ENCODE assay signal across 10 cellular contexts in genomic region chr20:37294262-37294981, GRCh38. TPM values are rescaled to one million over a fixed set of nuclear protein-coding genes. Genes with fewer than 3 reads are reported as not detected.
DNase-seq lines count a peak whose midpoint lies in the region; ATAC-seq and TF ChIP-seq lines count a peak whose summit lies in the region.
"Had no signal": no experiment of that assay in that cellular context is flagged by ENCODE, and none has a peak within 500 bp of the region (broad histone marks: within the 10 kb centered on the region; RNA-seq: fewer than 3 reads in every experiment).

No MANE protein-coding gene starts in this region.

- no peaks in the 10 kb centered on the region for H3K9me3 Mint-ChIP-seq in HFFc6
- H3K9me3 Mint-ChIP-seq in stimulated activated effector memory CD8-positive, alpha-beta T cell treated with anti-CD3 and anti-CD28 coated beads, Interleukin-12 subunit alpha, Interleukin-12 subunit beta, amount 100 ng/mL, for 72 hours: no peaks in the 10 kb centered on the region
- no peaks in the 10 kb centered on the region for H3K9me3 Mint-ChIP-seq in activated CD4-positive, alpha-beta memory T cell treated with anti-CD3 and anti-CD28 coated beads for 36 hours
- peaks cover 0 to 10% (median 0%) of the 10 kb centered on the region in 9 donors for H3K9me3 Mint-ChIP-seq in naive thymus-derived CD8-positive, alpha-beta T cell

- H3K4me2 ChIP-seq in hepatocyte: no peak overlapping the region

- H3K9me3 ChIP-seq in hepatocyte (ENCODE audit: low read depth): no peaks in the 10 kb centered on the region
- H3K9me3 ChIP-seq: body of pancreas had no signal

- H3K36me3 ChIP-seq in hepatocyte (replicated peaks; ENCODE audit: insufficient read depth, low read depth): no peaks in the 10 kb centered on the region

- H2AFZ ChIP-seq in hepatocyte: no peak overlapping the region

- no peaks in the 10 kb centered on the region for H4K20me1 ChIP-seq in hepatocyte (ENCODE audit: insufficient read depth, poor library complexity, severe bottlenecking)

- H3K4me3 Mint-ChIP-seq in HFFc6: peak overlapping the region; percentile 69
- no peak overlapping the region for H3K4me3 Mint-ChIP-seq in stimulated activated effector memory CD8-positive, alpha-beta T cell treated with anti-CD3 and anti-CD28 coated beads, Interleukin-12 subunit alpha, Interleukin-12 subunit beta, amount 100 ng/mL, for 72 hours
- H3K4me3 Mint-ChIP-seq in activated CD4-positive, alpha-beta memory T cell treated with anti-CD3 and anti-CD28 coated beads for 36 hours: no peak overlapping the region
- H3K4me3 Mint-ChIP-seq in naive thymus-derived CD8-positive, alpha-beta T cell: peak overlapping the region in 1 of 10 donors; percentile 1

- peaks cover 29% of the 10 kb centered on the region for H3K36me3 Mint-ChIP-seq in HFFc6 (ENCODE audit: low read depth)
- H3K36me3 Mint-ChIP-seq in stimulated activated effector memory CD8-positive, alpha-beta T cell treated with anti-CD3 and anti-CD28 coated beads, Interleukin-12 subunit alpha, Interleukin-12 subunit beta, amount 100 ng/mL, for 72 hours: peaks cover 41% of the 10 kb centered on the region
- H3K36me3 Mint-ChIP-seq in activated CD4-positive, alpha-beta memory T cell treated with anti-CD3 and anti-CD28 coated beads for 36 hours: peaks cover 27% of the 10 kb centered on the region
- peaks cover 7 to 47% (median 22%) of the 10 kb centered on the region in 3 donors for H3K36me3 Mint-ChIP-seq in naive thymus-derived CD8-positive, alpha-beta T cell

- 76% methylated on average over 6 of the region's 6 CpGs for WGBS in hepatocyte (ENCODE audit: low lambda C conversion rate, missing lambda C conversion rate)

- CTCF ChIA-PET in activated CD4-positive, alpha-beta memory T cell treated with anti-CD3 and anti-CD28 coated beads for 36 hours (lab: Charles Lee): no interaction called here

- TF ChIP-seq CTCF in HFFc6 (IDR thresholded peaks at IDR 0.05) (no peak), hepatocyte (IDR thresholded peaks at IDR 0.05; ENCODE audit: poor library complexity) (no peak)

- peaks cover 85% of the 10 kb centered on the region for H3K79me2 ChIP-seq in hepatocyte

- H3K27me3 ChIP-seq in hepatocyte: no peaks in the 10 kb centered on the region
- H3K27me3 ChIP-seq: body of pancreas had no signal

- peaks cover 3% of the 10 kb centered on the region for H3K27me3 Mint-ChIP-seq in HFFc6 (ENCODE audit: insufficient read depth)
- H3K27me3 Mint-ChIP-seq in activated CD4-positive, alpha-beta memory T cell treated with anti-CD3 and anti-CD28 coated beads for 36 hours: no peaks in the 10 kb centered on the region
- no peaks in the 10 kb centered on the region for H3K27me3 Mint-ChIP-seq in naive thymus-derived CD8-positive, alpha-beta T cell

- no peak for ATAC-seq in stimulated activated effector memory CD8-positive, alpha-beta T cell treated with anti-CD3 and anti-CD28 coated beads, Interleukin-12 subunit alpha, Interleukin-12 subunit beta, amount 100 ng/mL, for 72 hours
- ATAC-seq in HG03432 (IDR thresholded peaks at IDR 0.05; ENCODE audit: unreplicated experiment) (no peak), GM19351 (IDR thresholded peaks at IDR 0.05; ENCODE audit: unreplicated experiment) (no peak)
- no peak for ATAC-seq in naive thymus-derived CD8-positive, alpha-beta T cell
- ATAC-seq: body of pancreas had no signal

- peak overlapping the region; percentile 77 for H3K27ac ChIP-seq in hepatocyte

- H3K4me3 ChIP-seq in hepatocyte: no peak overlapping the region
- H3K4me3 ChIP-seq: body of pancreas had no signal

- POLR2A ChIA-PET in activated CD4-positive, alpha-beta memory T cell treated with anti-CD3 and anti-CD28 coated beads for 36 hours (lab: Charles Lee): no interaction called here
- POLR2A ChIA-PET in naive thymus-derived CD8-positive, alpha-beta T cell (lab: Charles Lee): interaction anchor here (1.1 kb wide), 1 partner anchor 8 kb away, joined by 3 read pairs; no protein-coding TSS in a partner anchor

- intact Hi-C loops in activated CD4-positive, alpha-beta memory T cell treated with anti-CD3 and anti-CD28 coated beads for 36 hours (cut with micrococcal nuclease): no loop called here

- H3K4me1 ChIP-seq in hepatocyte (ENCODE audit: insufficient read depth): peaks cover 39% of the 10 kb centered on the region

- H3K4me1 Mint-ChIP-seq in HFFc6 (ENCODE audit: low read depth): peaks cover 77% of the 10 kb centered on the region
- peaks cover 55% of the 10 kb centered on the region for H3K4me1 Mint-ChIP-seq in stimulated activated effector memory CD8-positive, alpha-beta T cell treated with anti-CD3 and anti-CD28 coated beads, Interleukin-12 subunit alpha, Interleukin-12 subunit beta, amount 100 ng/mL, for 72 hours
- peaks cover 52% of the 10 kb centered on the region for H3K4me1 Mint-ChIP-seq in activated CD4-positive, alpha-beta memory T cell treated with anti-CD3 and anti-CD28 coated beads for 36 hours (ENCODE audit: low read depth)
- H3K4me1 Mint-ChIP-seq in naive thymus-derived CD8-positive, alpha-beta T cell: peaks cover 27 to 72% (median 61%) of the 10 kb centered on the region in 4 donors

- H3K27ac Mint-ChIP-seq in HFFc6: peak overlapping the region; percentile 94
- H3K27ac Mint-ChIP-seq in stimulated activated effector memory CD8-positive, alpha-beta T cell treated with anti-CD3 and anti-CD28 coated beads, Interleukin-12 subunit alpha, Interleukin-12 subunit beta, amount 100 ng/mL, for 72 hours: peak overlapping the region; percentile 14
- no peak overlapping the region for H3K27ac Mint-ChIP-seq in activated CD4-positive, alpha-beta memory T cell treated with anti-CD3 and anti-CD28 coated beads for 36 hours
- peak overlapping the region in 2 of 10 donors; percentile 1 to 73 for H3K27ac Mint-ChIP-seq in naive thymus-derived CD8-positive, alpha-beta T cell

- DNase-seq in HFFc6 (peak; percentile 70), SKM-1 (lab: John Stamatoyannopoulos, UW; ENCODE audit: unreplicated experiment) (peak; percentile 47), hepatocyte (ENCODE audit: low spot score) (no peak)
- no peak for DNase-seq in stimulated activated effector memory CD8-positive, alpha-beta T cell treated with anti-CD3 and anti-CD28 coated beads, Interleukin-12 subunit alpha, Interleukin-12 subunit beta, amount 100 ng/mL, for 72 hours (ENCODE audit: low spot score in 2 of 2)
- no peak for DNase-seq in activated CD4-positive, alpha-beta memory T cell treated with anti-CD3 and anti-CD28 coated beads for 36 hours
- DNase-seq in naive thymus-derived CD8-positive, alpha-beta T cell: no peak
- DNase-seq: NCI-H82 had no signal

- no peaks in the 10 kb centered on the region for H3K9me2 ChIP-seq in hepatocyte (replicated peaks; ENCODE audit: insufficient read depth)

RNA-seq across cellular contexts. Expression of gene MANBAL, which starts 5.0 kb away (rescaled TPM):
- 10 to 100 TPM; 56.5 to 74.0 (median 67.5) TPM for total RNA-seq in HFFc6 (2021; fragmentation: NEBNext Ultra II Directional; extraction: Animal tissue kit (Norgen Biotek cat#: 25700))
- total RNA-seq in hepatocyte: 35.4 and 43.8 TPM in 2 replicates
- 84.1 and 93.9 TPM in 2 replicates for polyA plus RNA-seq in hepatocyte
- total RNA-seq in activated CD4-positive, alpha-beta memory T cell treated with anti-CD3 and anti-CD28 coated beads for 36 hours: 10 to 100 TPM; 11.9 to 12.5 TPM
- total RNA-seq in naive thymus-derived CD8-positive, alpha-beta T cell: 10 to 100 TPM; 11.5 to 12.8 TPM
- 10 to 100 TPM; 18.9 to 24.7 (median 24.3) TPM for polyA plus RNA-seq in naive thymus-derived CD8-positive, alpha-beta T cell

RNA-seq across cellular contexts. Expression of gene GHRH, which starts 32.8 kb away (rescaled TPM):
- not detected for total RNA-seq in HFFc6 (2021; fragmentation: NEBNext Ultra II Directional; extraction: Animal tissue kit (Norgen Biotek cat#: 25700))
- not detected in 2 replicates for total RNA-seq in hepatocyte
- polyA plus RNA-seq in hepatocyte: not detected in 2 replicates
- total RNA-seq in activated CD4-positive, alpha-beta memory T cell treated with anti-CD3 and anti-CD28 coated beads for 36 hours: not detected
- total RNA-seq in naive thymus-derived CD8-positive, alpha-beta T cell: not detected
- not detected for polyA plus RNA-seq in naive thymus-derived CD8-positive, alpha-beta T cell
- total RNA-seq: body of pancreas had no signal

RNA-seq across cellular contexts. Expression of gene SRC, which starts 51.5 kb away (rescaled TPM):
- 10 to 100 TPM; 22.0 to 35.6 (median 24.6) TPM for total RNA-seq in HFFc6 (2021; fragmentation: NEBNext Ultra II Directional; extraction: Animal tissue kit (Norgen Biotek cat#: 25700))
- 45.5 and 69.8 TPM in 2 replicates for total RNA-seq in hepatocyte
- polyA plus RNA-seq in hepatocyte: 55.1 and 56.4 TPM in 2 replicates
- total RNA-seq in activated CD4-positive, alpha-beta memory T cell treated with anti-CD3 and anti-CD28 coated beads for 36 hours: 1 to 10 TPM; 5.3 to 6.1 TPM
- 1 to 10 TPM in 1 of 2 experiments, under 1 TPM in 1; 0.60 to 2.4 TPM for total RNA-seq in naive thymus-derived CD8-positive, alpha-beta T cell
- under 1 TPM in 1 of 3 donors, not detected in 2; 0.07 TPM for polyA plus RNA-seq in naive thymus-derived CD8-positive, alpha-beta T cell

Comparison
In these comparisons a context has a peak if more than half of its experiments do, and no peak if none do; other contexts are left out.
1. DNase-seq: peak in HFFc6 (single experiment) and SKM-1 (single experiment); none in hepatocyte (single experiment), stimulated activated effector memory CD8-positive, alpha-beta T cell treated with anti-CD3 and anti-CD28 coated beads, Interleukin-12 subunit alpha, Interleukin-12 subunit beta, amount 100 ng/mL, for 72 hours (0 of 2), activated CD4-positive, alpha-beta memory T cell treated with anti-CD3 and anti-CD28 coated beads for 36 hours (single experiment) and naive thymus-derived CD8-positive, alpha-beta T cell (0 of 10).